ENCODE assay signal across 1 cellular context in genomic region chr10:27155073-27155754, GRCh38.
TF ChIP-seq lines count a peak whose summit lies in the region.

TSS of gene MASTL (plus strand) at chr10:27155352. CDS start at chr10:27155427, 75 bp downstream.

TF ChIP-seq in GM12878, 131 proteins besides CTCF, POLR2A, EP300 and RAD21 (continued from another document and continues in another):
- TF ChIP-seq NFYA (IDR thresholded peaks at IDR 0.05; ENCODE audit: borderline replicate concordance, low read depth, low read length) (no peak), CREB1 (IDR thresholded peaks at IDR 0.05; ENCODE audit: low read depth) (peak; percentile 98), ATF7 (IDR thresholded peaks at IDR 0.05; ENCODE audit: low read depth) (peak; percentile 97), ZBTB33 (IDR thresholded peaks at IDR 0.05) (no peak), HCFC1 (IDR thresholded peaks at IDR 0.05; ENCODE audit: low read length) (no peak), WRNIP1 (IDR thresholded peaks at IDR 0.05; ENCODE audit: borderline replicate concordance, low read depth, low read length) (0 out of 2 replicates have a peak, but pooled peaks have one; percentile 1), CHD2 (IDR thresholded peaks at IDR 0.05; ENCODE audit: borderline replicate concordance, low read depth, low read length) (peak; percentile 33; the same call in 1 of the 2 replicates), MTA2 (IDR thresholded peaks at IDR 0.05; ENCODE audit: low read depth) (no peak), ZBTB40 (IDR thresholded peaks at IDR 0.05; ENCODE audit: borderline replicate concordance) (no peak), TCF12 (IDR thresholded peaks at IDR 0.05; ENCODE audit: low read depth, low read length) (0 out of 2 replicates have a peak, but pooled peaks have one; percentile 22), ZBTB11 (CRISPR knock-in tag; IDR thresholded peaks at IDR 0.05) (no peak), ZNF217 (IDR thresholded peaks at IDR 0.05) (no peak), FOXM1 (IDR thresholded peaks at IDR 0.05; ENCODE audit: low read depth, low read length) (0 out of 2 replicates have a peak, but pooled peaks have one; percentile 58), NR2C1 (IDR thresholded peaks at IDR 0.05) (peak; percentile 61), ZNF24 (IDR thresholded peaks at IDR 0.05) (no peak), ZNF384 (IDR thresholded peaks at IDR 0.05; ENCODE audit: borderline replicate concordance, low read depth, low read length) (no peak), ASH2L (IDR thresholded peaks at IDR 0.05; ENCODE audit: borderline replicate concordance, low read depth) (no peak), YY1 (IDR thresholded peaks at IDR 0.05; ENCODE audit: low read depth, low read length) (peak; percentile 57), ZBED1 (IDR thresholded peaks at IDR 0.05; ENCODE audit: borderline replicate concordance) (peak; percentile 58; the same call in 1 of the 2 replicates), CHD4 (IDR thresholded peaks at IDR 0.05) (no peak), BRCA1 (IDR thresholded peaks at IDR 0.05; ENCODE audit: low read depth, low read length) (no peak), PKNOX1 (IDR thresholded peaks at IDR 0.05) (peak; percentile 49; the same call in 1 of the 2 replicates), ZNF274 (IDR thresholded peaks at IDR 0.05; ENCODE audit: insufficient read depth, insufficient read length) (no peak), ATF3 (IDR thresholded peaks at IDR 0.05; ENCODE audit: borderline replicate concordance, extremely low read depth, low read depth, low read length) (no peak), HDAC2 (IDR thresholded peaks at IDR 0.05) (no peak), TCF3 (IDR thresholded peaks at IDR 0.05; ENCODE audit: borderline replicate concordance, insufficient read depth, low read depth, low read length) (no peak), NFXL1 (IDR thresholded peaks at IDR 0.05; ENCODE audit: borderline replicate concordance) (no peak), RFX5 (IDR thresholded peaks at IDR 0.05; ENCODE audit: low read depth, low read length) (no peak), RAD51 (IDR thresholded peaks at IDR 0.05) (no peak), SUZ12 (IDR thresholded peaks at IDR 0.05; ENCODE audit: unreplicated experiment) (no peak), STAT3 (IDR thresholded peaks at IDR 0.05; ENCODE audit: low read depth, low read length) (no peak)
- TF ChIP-seq, protein P1, sequence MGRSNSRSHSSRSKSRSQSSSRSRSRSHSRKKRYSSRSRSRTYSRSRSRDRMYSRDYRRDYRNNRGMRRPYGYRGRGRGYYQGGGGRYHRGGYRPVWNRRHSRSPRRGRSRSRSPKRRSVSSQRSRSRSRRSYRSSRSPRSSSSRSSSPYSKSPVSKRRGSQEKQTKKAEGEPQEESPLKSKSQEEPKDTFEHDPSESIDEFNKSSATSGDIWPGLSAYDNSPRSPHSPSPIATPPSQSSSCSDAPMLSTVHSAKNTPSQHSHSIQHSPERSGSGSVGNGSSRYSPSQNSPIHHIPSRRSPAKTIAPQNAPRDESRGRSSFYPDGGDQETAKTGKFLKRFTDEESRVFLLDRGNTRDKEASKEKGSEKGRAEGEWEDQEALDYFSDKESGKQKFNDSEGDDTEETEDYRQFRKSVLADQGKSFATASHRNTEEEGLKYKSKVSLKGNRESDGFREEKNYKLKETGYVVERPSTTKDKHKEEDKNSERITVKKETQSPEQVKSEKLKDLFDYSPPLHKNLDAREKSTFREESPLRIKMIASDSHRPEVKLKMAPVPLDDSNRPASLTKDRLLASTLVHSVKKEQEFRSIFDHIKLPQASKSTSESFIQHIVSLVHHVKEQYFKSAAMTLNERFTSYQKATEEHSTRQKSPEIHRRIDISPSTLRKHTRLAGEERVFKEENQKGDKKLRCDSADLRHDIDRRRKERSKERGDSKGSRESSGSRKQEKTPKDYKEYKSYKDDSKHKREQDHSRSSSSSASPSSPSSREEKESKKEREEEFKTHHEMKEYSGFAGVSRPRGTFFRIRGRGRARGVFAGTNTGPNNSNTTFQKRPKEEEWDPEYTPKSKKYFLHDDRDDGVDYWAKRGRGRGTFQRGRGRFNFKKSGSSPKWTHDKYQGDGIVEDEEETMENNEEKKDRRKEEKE (IDR thresholded peaks at IDR 0.05) = no peak
- TF ChIP-seq, protein P2, sequence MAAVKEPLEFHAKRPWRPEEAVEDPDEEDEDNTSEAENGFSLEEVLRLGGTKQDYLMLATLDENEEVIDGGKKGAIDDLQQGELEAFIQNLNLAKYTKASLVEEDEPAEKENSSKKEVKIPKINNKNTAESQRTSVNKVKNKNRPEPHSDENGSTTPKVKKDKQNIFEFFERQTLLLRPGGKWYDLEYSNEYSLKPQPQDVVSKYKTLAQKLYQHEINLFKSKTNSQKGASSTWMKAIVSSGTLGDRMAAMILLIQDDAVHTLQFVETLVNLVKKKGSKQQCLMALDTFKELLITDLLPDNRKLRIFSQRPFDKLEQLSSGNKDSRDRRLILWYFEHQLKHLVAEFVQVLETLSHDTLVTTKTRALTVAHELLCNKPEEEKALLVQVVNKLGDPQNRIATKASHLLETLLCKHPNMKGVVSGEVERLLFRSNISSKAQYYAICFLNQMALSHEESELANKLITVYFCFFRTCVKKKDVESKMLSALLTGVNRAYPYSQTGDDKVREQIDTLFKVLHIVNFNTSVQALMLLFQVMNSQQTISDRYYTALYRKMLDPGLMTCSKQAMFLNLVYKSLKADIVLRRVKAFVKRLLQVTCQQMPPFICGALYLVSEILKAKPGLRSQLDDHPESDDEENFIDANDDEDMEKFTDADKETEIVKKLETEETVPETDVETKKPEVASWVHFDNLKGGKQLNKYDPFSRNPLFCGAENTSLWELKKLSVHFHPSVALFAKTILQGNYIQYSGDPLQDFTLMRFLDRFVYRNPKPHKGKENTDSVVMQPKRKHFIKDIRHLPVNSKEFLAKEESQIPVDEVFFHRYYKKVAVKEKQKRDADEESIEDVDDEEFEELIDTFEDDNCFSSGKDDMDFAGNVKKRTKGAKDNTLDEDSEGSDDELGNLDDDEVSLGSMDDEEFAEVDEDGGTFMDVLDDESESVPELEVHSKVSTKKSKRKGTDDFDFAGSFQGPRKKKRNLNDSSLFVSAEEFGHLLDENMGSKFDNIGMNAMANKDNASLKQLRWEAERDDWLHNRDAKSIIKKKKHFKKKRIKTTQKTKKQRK (IDR thresholded peaks at IDR 0.05; ENCODE audit: low read depth, low read length) = no peak
- TF ChIP-seq, protein P3, sequence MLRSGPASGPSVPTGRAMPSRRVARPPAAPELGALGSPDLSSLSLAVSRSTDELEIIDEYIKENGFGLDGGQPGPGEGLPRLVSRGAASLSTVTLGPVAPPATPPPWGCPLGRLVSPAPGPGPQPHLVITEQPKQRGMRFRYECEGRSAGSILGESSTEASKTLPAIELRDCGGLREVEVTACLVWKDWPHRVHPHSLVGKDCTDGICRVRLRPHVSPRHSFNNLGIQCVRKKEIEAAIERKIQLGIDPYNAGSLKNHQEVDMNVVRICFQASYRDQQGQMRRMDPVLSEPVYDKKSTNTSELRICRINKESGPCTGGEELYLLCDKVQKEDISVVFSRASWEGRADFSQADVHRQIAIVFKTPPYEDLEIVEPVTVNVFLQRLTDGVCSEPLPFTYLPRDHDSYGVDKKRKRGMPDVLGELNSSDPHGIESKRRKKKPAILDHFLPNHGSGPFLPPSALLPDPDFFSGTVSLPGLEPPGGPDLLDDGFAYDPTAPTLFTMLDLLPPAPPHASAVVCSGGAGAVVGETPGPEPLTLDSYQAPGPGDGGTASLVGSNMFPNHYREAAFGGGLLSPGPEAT (IDR thresholded peaks at IDR 0.05; ENCODE audit: low read depth) = 0 out of 2 replicates have a peak, but pooled peaks have one; percentile 57
- TF ChIP-seq, protein P4, sequence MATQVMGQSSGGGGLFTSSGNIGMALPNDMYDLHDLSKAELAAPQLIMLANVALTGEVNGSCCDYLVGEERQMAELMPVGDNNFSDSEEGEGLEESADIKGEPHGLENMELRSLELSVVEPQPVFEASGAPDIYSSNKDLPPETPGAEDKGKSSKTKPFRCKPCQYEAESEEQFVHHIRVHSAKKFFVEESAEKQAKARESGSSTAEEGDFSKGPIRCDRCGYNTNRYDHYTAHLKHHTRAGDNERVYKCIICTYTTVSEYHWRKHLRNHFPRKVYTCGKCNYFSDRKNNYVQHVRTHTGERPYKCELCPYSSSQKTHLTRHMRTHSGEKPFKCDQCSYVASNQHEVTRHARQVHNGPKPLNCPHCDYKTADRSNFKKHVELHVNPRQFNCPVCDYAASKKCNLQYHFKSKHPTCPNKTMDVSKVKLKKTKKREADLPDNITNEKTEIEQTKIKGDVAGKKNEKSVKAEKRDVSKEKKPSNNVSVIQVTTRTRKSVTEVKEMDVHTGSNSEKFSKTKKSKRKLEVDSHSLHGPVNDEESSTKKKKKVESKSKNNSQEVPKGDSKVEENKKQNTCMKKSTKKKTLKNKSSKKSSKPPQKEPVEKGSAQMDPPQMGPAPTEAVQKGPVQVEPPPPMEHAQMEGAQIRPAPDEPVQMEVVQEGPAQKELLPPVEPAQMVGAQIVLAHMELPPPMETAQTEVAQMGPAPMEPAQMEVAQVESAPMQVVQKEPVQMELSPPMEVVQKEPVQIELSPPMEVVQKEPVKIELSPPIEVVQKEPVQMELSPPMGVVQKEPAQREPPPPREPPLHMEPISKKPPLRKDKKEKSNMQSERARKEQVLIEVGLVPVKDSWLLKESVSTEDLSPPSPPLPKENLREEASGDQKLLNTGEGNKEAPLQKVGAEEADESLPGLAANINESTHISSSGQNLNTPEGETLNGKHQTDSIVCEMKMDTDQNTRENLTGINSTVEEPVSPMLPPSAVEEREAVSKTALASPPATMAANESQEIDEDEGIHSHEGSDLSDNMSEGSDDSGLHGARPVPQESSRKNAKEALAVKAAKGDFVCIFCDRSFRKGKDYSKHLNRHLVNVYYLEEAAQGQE (IDR thresholded peaks at IDR 0.05; ENCODE audit: low read depth, low read length) = peak; percentile 33; the same call in 1 of the 2 replicates
